In genomic region chr20:2470432-2471193, GRCh38 we compare ENCODE assay signal across 1 cellular context.
TF ChIP-seq lines count a peak whose summit lies in the region.

Gene SNRPB (minus strand): TSS chr20:2470789. CDS start chr20:2470690, 99 bp downstream.

TF ChIP-seq in HepG2, 621 proteins besides CTCF, POLR2A, EP300 and RAD21 (continued from another document and continues in another):
- peak; percentile 82 to 99; a peak in 2 of 4 replicates for TF ChIP-seq KLF16 (CRISPR knock-in tag; IDR thresholded peaks at IDR 0.05)
- peak; percentile 97 for TF ChIP-seq PLSCR1 (CRISPR knock-in tag; IDR thresholded peaks at IDR 0.05; ENCODE audit: borderline replicate concordance)
- TF ChIP-seq RCOR2 (CRISPR knock-in tag; IDR thresholded peaks at IDR 0.05), result peak; percentile 89
- peak; percentile 61 for TF ChIP-seq SAFB2 (CRISPR knock-in tag; IDR thresholded peaks at IDR 0.05; ENCODE audit: borderline replicate concordance, low read depth)
- peak; percentile 99 for TF ChIP-seq ZC3H13 (CRISPR knock-in tag; IDR thresholded peaks at IDR 0.05)
- peak; percentile 62; the same call in 1 of the 2 replicates for TF ChIP-seq MAFG (CRISPR knock-in tag; IDR thresholded peaks at IDR 0.05)
- peak; percentile 96; the same call in 1 of the 2 replicates for TF ChIP-seq ZNF674 (CRISPR knock-in tag; IDR thresholded peaks at IDR 0.05; ENCODE audit: low read depth)
- TF ChIP-seq PAF1 (CRISPR knock-in tag; IDR thresholded peaks at IDR 0.05), result peak; percentile 67; the same call in 1 of the 2 replicates
- TF ChIP-seq FUBP1 (CRISPR knock-in tag; IDR thresholded peaks at IDR 0.05; ENCODE audit: borderline replicate concordance), result 0 out of 2 replicates have a peak, but pooled peaks have one; percentile 76
- TF ChIP-seq BATF2 (CRISPR knock-in tag; IDR thresholded peaks at IDR 0.05), result peak; percentile 92; the same call in 1 of the 2 replicates
- peak; percentile 86 for TF ChIP-seq AKAP8 (CRISPR knock-in tag; IDR thresholded peaks at IDR 0.05)
- no peak for TF ChIP-seq MBNL3 (CRISPR knock-in tag; conservative IDR thresholded peaks at IDR 0.05)
- peak; percentile 100 for TF ChIP-seq ZNF510 (CRISPR knock-in tag; IDR thresholded peaks at IDR 0.05; ENCODE audit: low read depth)
- peak; percentile 97; the same call in 1 of the 2 replicates for TF ChIP-seq ELK4 (CRISPR knock-in tag; IDR thresholded peaks at IDR 0.05; ENCODE audit: borderline replicate concordance)
- TF ChIP-seq CENPBD1 (CRISPR knock-in tag; IDR thresholded peaks at IDR 0.05; ENCODE audit: borderline replicate concordance, low read depth), result peak; percentile 97; the same call in 1 of the 2 replicates
- peak; percentile 97; the same call in 1 of the 2 replicates for TF ChIP-seq ZNF879 (CRISPR knock-in tag; IDR thresholded peaks at IDR 0.05)
- TF ChIP-seq SRF (IDR thresholded peaks at IDR 0.05; ENCODE audit: low read depth, low read length), result peak; percentile 80
- peak; percentile 97; the same call in 1 of the 2 replicates for TF ChIP-seq ISX (CRISPR knock-in tag; conservative IDR thresholded peaks at IDR 0.05)
- TF ChIP-seq ZBTB4 (CRISPR knock-in tag; IDR thresholded peaks at IDR 0.05; ENCODE audit: borderline replicate concordance), result peak; percentile 99
- peak in 1 of 2 experiments; percentile 47; a peak in 2 of 4 replicates for TF ChIP-seq NR2F1 (CRISPR knock-in tag; IDR thresholded peaks at IDR 0.05)
- peak; percentile 97; the same call in 1 of the 2 replicates for TF ChIP-seq ZNF703 (CRISPR knock-in tag; IDR thresholded peaks at IDR 0.05; ENCODE audit: borderline replicate concordance)
- TF ChIP-seq ZNF34 (CRISPR knock-in tag; IDR thresholded peaks at IDR 0.05; ENCODE audit: borderline replicate concordance), result peak; percentile 99
- TF ChIP-seq ZNF7 (CRISPR knock-in tag; IDR thresholded peaks at IDR 0.05), result no peak; the same call in none of the 2 replicates
- peak; percentile 93 for TF ChIP-seq ZHX2 (IDR thresholded peaks at IDR 0.05; ENCODE audit: low read depth)
- TF ChIP-seq ZHX2 (CRISPR knock-in tag; IDR thresholded peaks at IDR 0.05; ENCODE audit: borderline replicate concordance), result peak; percentile 98
- peak; percentile 93; the same call in 1 of the 2 replicates for TF ChIP-seq ZNF296 (CRISPR knock-in tag; conservative IDR thresholded peaks at IDR 0.05)
- peak; percentile 89; the same call in 1 of the 2 replicates for TF ChIP-seq U2AF2 (IDR thresholded peaks at IDR 0.05; ENCODE audit: low read depth, low read length)
- peak; percentile 98 for TF ChIP-seq HNRNPL (IDR thresholded peaks at IDR 0.05; ENCODE audit: low read depth, low read length)
- TF ChIP-seq ZNF598 (CRISPR knock-in tag; IDR thresholded peaks at IDR 0.05; ENCODE audit: borderline replicate concordance), result peak; percentile 98
- TF ChIP-seq RXRB (CRISPR knock-in tag; IDR thresholded peaks at IDR 0.05; ENCODE audit: borderline replicate concordance), result peak; percentile 93
- peak; percentile 97; the same call in 1 of the 2 replicates for TF ChIP-seq ZBTB46 (CRISPR knock-in tag; IDR thresholded peaks at IDR 0.05; ENCODE audit: borderline replicate concordance)
- TF ChIP-seq CEBPZ (IDR thresholded peaks at IDR 0.05; ENCODE audit: low read length), result no peak
- TF ChIP-seq ZNF678 (CRISPR knock-in tag; IDR thresholded peaks at IDR 0.05), result peak; percentile 100
- TF ChIP-seq TFDP1 (CRISPR knock-in tag; IDR thresholded peaks at IDR 0.05; ENCODE audit: borderline replicate concordance), result peak; percentile 100
